ENCODE assay signal across 2 cellular contexts in genomic region chr7:143264196-143264568, GRCh38. TPM values are rescaled to one million over a fixed set of nuclear protein-coding genes. Genes with fewer than 3 reads are reported as not detected.
DNase-seq lines count a peak whose midpoint lies in the region; TF ChIP-seq lines count a peak whose summit lies in the region.
"Not testable (repeated sequence)": the region's sequence is repeated elsewhere in the genome, so short reads cannot be mapped to it uniquely, and the experiment has no call there.

No MANE protein-coding gene starts in this region.

- DNase-seq in mammary epithelial cell, thyroid gland: not testable (repeated sequence)

- dilution Hi-C loops in mammary epithelial cell (cut with HindIII; ENCODE audit: low sequenced_read_pairs), result not testable (repeated sequence)

- TF ChIP-seq POLR2A in thyroid gland (IDR thresholded peaks at IDR 0.05), result not testable (repeated sequence)

- H3K36me3 ChIP-seq in mammary epithelial cell (ENCODE audit: insufficient read depth, low read length) (peaks cover 11% of the 10 kb centered on the region), thyroid gland (peaks cover 14 to 17% of the 10 kb centered on the region in 2 donors)

- H3K4me3 ChIP-seq in mammary epithelial cell (replicated peaks in 1 of 3; ENCODE audit: insufficient read depth in 1 of 3, low read depth in 2 of 3, low read length in 3 of 3) (peak overlapping the region; percentile 76 to 99 (median 97)), thyroid gland (replicated peaks in 1 of 3) (peak overlapping the region in 2 of 3 donors; percentile 74 to 81)

- peak overlapping the region; percentile 99 for H2AFZ ChIP-seq in mammary epithelial cell (ENCODE audit: low read depth, low read length)

- peak overlapping the region; percentile 91 for H3K4me2 ChIP-seq in mammary epithelial cell (ENCODE audit: insufficient read depth, low read depth, low read length)

- in situ Hi-C loops in mammary epithelial cell (cut with MboI; ENCODE audit: low sequenced_read_pairs in 2 of 2), result not testable (repeated sequence)

- H3K9me3 ChIP-seq in mammary epithelial cell (replicated peaks; ENCODE audit: insufficient read depth, low read length); thyroid gland: not testable (repeated sequence)

- H3K27me3 ChIP-seq in mammary epithelial cell (ENCODE audit: insufficient read depth, low read length); thyroid gland: not testable (repeated sequence)

- not testable (repeated sequence) for H4K20me1 ChIP-seq in mammary epithelial cell (ENCODE audit: insufficient read depth, low read length)

- CTCF ChIA-PET in mammary epithelial cell (lab: Charles Lee; ENCODE audit: low non-redundant PET), result not testable (repeated sequence)

- WGBS in mammary epithelial cell (ENCODE audit: low coverage, missing lambda C conversion rate), result 83% methylated on average over 6 of the region's 15 CpGs
- 54 to 66% methylated on average over 15 of the region's 15 CpGs for WGBS in thyroid gland, 2 donors

- H3K4me1 ChIP-seq in mammary epithelial cell (ENCODE audit: insufficient read depth, low read length), result peaks cover 27% of the 10 kb centered on the region
- H3K4me1 ChIP-seq in thyroid gland, result peaks cover 9 to 16% of the 10 kb centered on the region in 2 donors

- not testable (repeated sequence) for TF ChIP-seq CTCF in mammary epithelial cell (conservative IDR thresholded peaks at IDR 0.05 in 1 of 2, IDR thresholded peaks at IDR 0.05 in 1 of 2; ENCODE audit: extremely low read depth in 1 of 2, insufficient read depth in 1 of 2, low read depth in 1 of 2, low read length in 2 of 2); thyroid gland (IDR thresholded peaks at IDR 0.05)

- peaks cover 17% of the 10 kb centered on the region for H3K79me2 ChIP-seq in mammary epithelial cell (ENCODE audit: insufficient read depth, low read length)

- H3K27ac ChIP-seq in mammary epithelial cell (ENCODE audit: insufficient read depth, low read depth, low read length), result peak overlapping the region; percentile 48
- H3K27ac ChIP-seq in thyroid gland, result peak overlapping the region; percentile 67 to 81 (median 77)

- not testable (repeated sequence) for BruUV-seq in mammary epithelial cell (replicated peaks; lab: Mats Ljungman, UMichigan)

- intact Hi-C loops in mammary epithelial cell (cut with micrococcal nuclease), result loop anchor here (1.0 kb wide), 1 partner anchor 41 kb away; no protein-coding TSS in a partner anchor
- intact Hi-C loops in thyroid gland (cut with DNase I), result not testable (repeated sequence)

- H3K9ac ChIP-seq in mammary epithelial cell (ENCODE audit: insufficient read depth, low read length), result not testable (repeated sequence)

RNA-seq across cellular contexts. Expression of gene GSTK1, which starts 0.9 kb away (rescaled TPM):
- total RNA-seq in mammary epithelial cell (100 to 1,000 TPM; 111 to 118 TPM), thyroid gland (100 to 1,000 TPM; 147 to 319 (median 220) TPM)
- 155 TPM for polyA plus RNA-seq in mammary epithelial cell
- 123 TPM for polyA minus RNA-seq in mammary epithelial cell

RNA-seq across cellular contexts. Expression of gene TMEM139, which starts 20.6 kb away (rescaled TPM):
- 10 to 100 TPM; 17.9 to 38.8 TPM for total RNA-seq in mammary epithelial cell
- polyA plus RNA-seq in mammary epithelial cell, result 24.8 TPM
- 9.4 TPM for polyA minus RNA-seq in mammary epithelial cell
- total RNA-seq in thyroid gland, result 10 to 100 TPM in 2 of 4 donors, 1 to 10 TPM in 2; 6.6 to 50.2 (median 19.6) TPM

RNA-seq across cellular contexts. Expression of gene CASP2, which starts 24.0 kb away (rescaled TPM):
- total RNA-seq in mammary epithelial cell (10 to 100 TPM; 18.3 to 43.5 TPM), thyroid gland (10 to 100 TPM; 13.0 to 21.7 (median 17.5) TPM)
- 24.6 TPM for polyA plus RNA-seq in mammary epithelial cell
- polyA minus RNA-seq in mammary epithelial cell, result 77.0 TPM

RNA-seq across cellular contexts. Expression of gene TAS2R40, which starts 42.3 kb away (rescaled TPM):
- total RNA-seq in mammary epithelial cell (not detected), thyroid gland (not detected)
- polyA plus RNA-seq in mammary epithelial cell, result not detected
- polyA minus RNA-seq in mammary epithelial cell, result not detected

RNA-seq across cellular contexts. Expression of gene CLCN1, which starts 51.7 kb away (rescaled TPM):
- total RNA-seq in mammary epithelial cell, result under 1 TPM in 1 of 2 donors, not detected in 1; under 0.01 TPM
- polyA plus RNA-seq in mammary epithelial cell, result 0.09 TPM
- not detected for polyA minus RNA-seq in mammary epithelial cell
- total RNA-seq in thyroid gland, result not detected
